18 cellular contexts compared by ENCODE assay signal in the genomic region with DNA sequence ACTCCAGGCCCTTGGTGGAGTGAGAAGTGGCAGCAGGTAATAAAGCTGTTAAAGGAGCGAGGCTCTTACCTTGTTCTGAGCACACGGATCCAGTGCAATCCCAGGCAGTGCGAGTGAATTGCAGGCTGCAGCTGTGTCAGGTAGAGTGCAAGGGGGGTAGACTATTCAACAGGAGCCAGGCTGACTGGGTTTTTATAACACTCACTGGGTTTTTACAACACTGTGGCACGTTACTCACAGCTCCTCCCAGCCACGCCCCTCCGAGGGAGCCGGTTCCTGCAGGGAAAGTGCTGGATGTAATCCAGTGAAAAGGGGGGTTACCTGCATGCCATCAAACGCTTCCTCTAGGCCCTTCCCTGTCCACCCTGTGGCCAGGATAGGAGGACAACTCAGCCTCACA. TPM values are rescaled to one million over a fixed set of nuclear protein-coding genes. Genes with fewer than 3 reads are reported as not detected.
DNase-seq lines count a peak whose midpoint lies in the region; ATAC-seq, FAIRE-seq and TF ChIP-seq lines count a peak whose summit lies in the region.
"Had no signal": no experiment of that assay in that cellular context is flagged by ENCODE, and none has a peak within 500 bp of the region (broad histone marks: within the 10 kb centered on the region; RNA-seq: fewer than 3 reads in every experiment).

No MANE protein-coding gene starts in this region.

- H3K27me3 ChIP-seq in bronchial epithelial cell (ENCODE audit: control insufficient read depth, insufficient read depth, low read length) = no peaks in the 10 kb centered on the region
- H3K27me3 ChIP-seq in mesendoderm (ENCODE audit: insufficient read depth, low read length, poor library complexity) = no peaks in the 10 kb centered on the region
- H3K27me3 ChIP-seq: right atrium auricular region had no signal

- H3K27me3 Mint-ChIP-seq in Calu3 (ENCODE audit: unreplicated experiment) = no peaks in the 10 kb centered on the region

- no TSS peak for BruUV-seq in Calu3 (replicated peaks; lab: Mats Ljungman, UMichigan)

- peak overlapping the region; percentile 45 for H3K4me3 Mint-ChIP-seq in Calu3 (ENCODE audit: low read depth, unreplicated experiment)
- H3K4me3 Mint-ChIP-seq: stimulated activated naive B cell treated with anti-CD40 and anti-IgM and Interleukin-4, amounts not matched to agents 10 μg/mL and 1 μg/mL and 100 μg/mL, for 72 hours had no signal

- no peak overlapping the region for H4K8ac ChIP-seq in mesendoderm (ENCODE audit: low read depth, low read length)

- peaks cover 23% of the 10 kb centered on the region for H3K4me1 Mint-ChIP-seq in Calu3 (ENCODE audit: low read depth, unreplicated experiment)
- H3K4me1 Mint-ChIP-seq: stimulated activated naive B cell treated with anti-CD40 and anti-IgM and Interleukin-4, amounts not matched to agents 10 μg/mL and 1 μg/mL and 100 μg/mL, for 72 hours had no signal

- intact Hi-C loops in Calu3 (cut with micrococcal nuclease; ENCODE audit: unreplicated experiment) = no loop called here

- peak; percentile 15; the same call in 1 of the 2 replicates for TF ChIP-seq RAD21 in Ishikawa (IDR thresholded peaks at IDR 0.05; ENCODE audit: low read depth)

- H2AK5ac ChIP-seq in mesendoderm (ENCODE audit: low read length) = no peak overlapping the region

- H2BK15ac ChIP-seq in mesendoderm (replicated peaks; ENCODE audit: low read depth) = no peak overlapping the region

- no peaks in the 10 kb centered on the region for H3K79me2 ChIP-seq in mesendoderm (ENCODE audit: control insufficient read depth, insufficient read depth, low read length)

- ATAC-seq in HG03469 (IDR thresholded peaks at IDR 0.05; ENCODE audit: unreplicated experiment) (no peak), HG02840 (IDR thresholded peaks at IDR 0.05; ENCODE audit: low FRiP score, unreplicated experiment) (no peak)
- ATAC-seq: stimulated activated naive B cell treated with anti-CD40 and anti-IgM and Interleukin-4, amounts not matched to agents 10 μg/mL and 1 μg/mL and 100 μg/mL, for 72 hours had no signal

- H4K5ac ChIP-seq in mesendoderm (ENCODE audit: low read length) = no peak overlapping the region

- no peak overlapping the region for H3K18ac ChIP-seq in mesendoderm (ENCODE audit: low read length)

- H2BK120ac ChIP-seq in mesendoderm (ENCODE audit: low read depth, low read length) = no peak overlapping the region

- no peak overlapping the region for H3K9ac ChIP-seq in mesendoderm (ENCODE audit: low read length)

- H3K36me3 ChIP-seq in bronchial epithelial cell (ENCODE audit: control insufficient read depth, insufficient read depth, low read length) = peaks cover 4% of the 10 kb centered on the region
- H3K36me3 ChIP-seq in mesendoderm (ENCODE audit: control insufficient read depth, insufficient read depth, low read length) = no peaks in the 10 kb centered on the region
- H3K36me3 ChIP-seq: right atrium auricular region had no signal

- H2BK5ac ChIP-seq in mesendoderm (ENCODE audit: low read length) = no peak overlapping the region

- FAIRE-seq in bronchial epithelial cell (lab: Jason Lieb, UNC) = peak; percentile 7
- FAIRE-seq: colon, HTR-8/SVneo had no signal

- H3K27ac Mint-ChIP-seq in Calu3 (ENCODE audit: unreplicated experiment) = peak overlapping the region; percentile 47
- H3K27ac Mint-ChIP-seq: stimulated activated naive B cell treated with anti-CD40 and anti-IgM and Interleukin-4, amounts not matched to agents 10 μg/mL and 1 μg/mL and 100 μg/mL, for 72 hours had no signal

- H3K23ac ChIP-seq in mesendoderm (ENCODE audit: low read length) = no peak overlapping the region

- CTCF ChIA-PET in Calu3 (lab: Charles Lee) = interaction anchor here (0.5 to 1.5 kb wide), 2 partner anchors 56 to 235 kb away, joined by 5 read pairs; partner anchors contain the start of gene BST1

- no peaks in the 10 kb centered on the region for H3K4me1 ChIP-seq in mesendoderm (ENCODE audit: control insufficient read depth, low read depth, low read length)
- H3K4me1 ChIP-seq: right atrium auricular region had no signal

- TF ChIP-seq CTCF in Calu3 (IDR thresholded peaks at IDR 0.05; ENCODE audit: unreplicated experiment) (no peak), bronchial epithelial cell (IDR thresholded peaks at IDR 0.05; ENCODE audit: insufficient read depth, low read length, severe bottlenecking) (no peak)

- H3K4me3 ChIP-seq in bronchial epithelial cell (ENCODE audit: low read depth, low read length) (peak overlapping the region; percentile 49), mesendoderm (ENCODE audit: low read length) (no peak overlapping the region)
- H3K4me3 ChIP-seq: right atrium auricular region had no signal

- no CpG with 5 or more reads among the region's 8 CpGs for WGBS in mesendoderm (ENCODE audit: extremely low coverage, insufficient coverage, low lambda C conversion rate)

- TF ChIP-seq EP300 in Ishikawa (IDR thresholded peaks at IDR 0.05; ENCODE audit: borderline replicate concordance) = peak; percentile 78; the same call in 1 of the 2 replicates

- H3K4ac ChIP-seq in mesendoderm (ENCODE audit: low read depth, low read length) = no peak overlapping the region

- no peaks in the 10 kb centered on the region for H3K36me3 Mint-ChIP-seq in Calu3 (ENCODE audit: insufficient read depth, unreplicated experiment)
- H3K36me3 Mint-ChIP-seq: stimulated activated naive B cell treated with anti-CD40 and anti-IgM and Interleukin-4, amounts not matched to agents 10 μg/mL and 1 μg/mL and 100 μg/mL, for 72 hours had no signal

- no peak overlapping the region for H3K27ac ChIP-seq in mesendoderm (ENCODE audit: low read depth, low read length)
- H3K27ac ChIP-seq: right atrium auricular region, VCaP had no signal

- H3K9me3 Mint-ChIP-seq in Calu3 (ENCODE audit: low read depth, unreplicated experiment) = no peaks in the 10 kb centered on the region
- H3K9me3 Mint-ChIP-seq: stimulated activated naive B cell treated with anti-CD40 and anti-IgM and Interleukin-4, amounts not matched to agents 10 μg/mL and 1 μg/mL and 100 μg/mL, for 72 hours had no signal

- H3K4me2 ChIP-seq in mesendoderm (ENCODE audit: low read length) = no peak overlapping the region

- H3K79me1 ChIP-seq in mesendoderm (ENCODE audit: low read length) = no peaks in the 10 kb centered on the region

- DNase-seq in Calu3 (peak; percentile 58), bronchial epithelial cell (ENCODE audit: low read depth) (peak; percentile 90), mesendoderm (peak; percentile 67), NCI-H774 (lab: John Stamatoyannopoulos, UW) (no peak)
- DNase-seq in central memory CD4-positive, alpha-beta T cell = no peak
- DNase-seq: NCI-H526 treated with DMSO at 0.1 percent for 48 hours; stimulated activated CD4-positive, alpha-beta T cell treated with anti-CD3 and anti-CD28 coated beads, Interleukin-4, amount 100 ng/mL, for 4 hours; stimulated activated naive B cell treated with anti-CD40 and anti-IgM and Interleukin-4, amounts not matched to agents 10 μg/mL and 1 μg/mL and 100 μg/mL, for 72 hours had no signal

- no peak overlapping the region for H3K56ac ChIP-seq in mesendoderm (ENCODE audit: low read length)

TF ChIP-seq in Ishikawa, 13 proteins besides CTCF, POLR2A, EP300 and RAD21 (continues in another document):
- no peak for TF ChIP-seq CREB1 (IDR thresholded peaks at IDR 0.05; ENCODE audit: low read depth)
- TF ChIP-seq, protein P1, sequence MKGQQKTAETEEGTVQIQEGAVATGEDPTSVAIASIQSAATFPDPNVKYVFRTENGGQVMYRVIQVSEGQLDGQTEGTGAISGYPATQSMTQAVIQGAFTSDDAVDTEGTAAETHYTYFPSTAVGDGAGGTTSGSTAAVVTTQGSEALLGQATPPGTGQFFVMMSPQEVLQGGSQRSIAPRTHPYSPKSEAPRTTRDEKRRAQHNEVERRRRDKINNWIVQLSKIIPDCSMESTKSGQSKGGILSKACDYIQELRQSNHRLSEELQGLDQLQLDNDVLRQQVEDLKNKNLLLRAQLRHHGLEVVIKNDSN (IDR thresholded peaks at IDR 0.05) = no peak
- TF ChIP-seq NFIC (IDR thresholded peaks at IDR 0.05) = peak; percentile 89
- TF ChIP-seq FOXM1 (IDR thresholded peaks at IDR 0.05; ENCODE audit: borderline replicate concordance, low read depth) = no peak; the same call in 1 of the 2 replicates
- no peak for TF ChIP-seq YY1 (IDR thresholded peaks at IDR 0.05; ENCODE audit: low read depth)
- TF ChIP-seq, protein P2, sequence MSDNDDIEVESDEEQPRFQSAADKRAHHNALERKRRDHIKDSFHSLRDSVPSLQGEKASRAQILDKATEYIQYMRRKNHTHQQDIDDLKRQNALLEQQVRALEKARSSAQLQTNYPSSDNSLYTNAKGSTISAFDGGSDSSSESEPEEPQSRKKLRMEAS (IDR thresholded peaks at IDR 0.05) = peak; percentile 61
- no peak for TF ChIP-seq TAF1 (IDR thresholded peaks at IDR 0.05; ENCODE audit: low read depth)
- TF ChIP-seq TEAD4 (IDR thresholded peaks at IDR 0.05) = peak; percentile 44
- no peak for TF ChIP-seq REST (IDR thresholded peaks at IDR 0.05; ENCODE audit: low read depth)
- no peak for TF ChIP-seq CEBPB (IDR thresholded peaks at IDR 0.05)

RNA-seq across cellular contexts. Expression of gene FGFBP1, which starts 0.4 kb away (rescaled TPM):
- total RNA-seq in Calu3 (2022) (5.0 and 8.4 TPM in 2 replicates), bronchial epithelial cell (22.9 and 31.1 TPM in 2 replicates)
- 2.3 TPM for polyA plus RNA-seq in mesendoderm (2013, experiment 1 of 2)
- 2.9 TPM for polyA plus RNA-seq in mesendoderm (2013, experiment 2 of 2)
- total RNA-seq: fibroblast of lung, SK-MEL-5 had no signal
- polyA plus RNA-seq: BJ, fibroblast of lung had no signal

RNA-seq across cellular contexts. Expression of gene FGFBP2, which starts 24.8 kb away (rescaled TPM):
- not detected in 2 replicates for total RNA-seq in Calu3 (2022)
- not detected in 2 replicates for total RNA-seq in bronchial epithelial cell
- polyA plus RNA-seq in mesendoderm (2013, experiment 1 of 2) = 0.34 TPM
- 0.39 TPM for polyA plus RNA-seq in mesendoderm (2013, experiment 2 of 2)
- total RNA-seq: fibroblast of lung had no signal
- polyA plus RNA-seq: BJ had no signal

Comparison
In these comparisons a context has a peak if more than half of its experiments do, and no peak if none do; other contexts are left out.
1. DNase-seq: peak in Calu3 (single experiment), bronchial epithelial cell (single experiment) and mesendoderm (single experiment); none in central memory CD4-positive, alpha-beta T cell (single experiment) and NCI-H774 (single experiment).